In genomic region chr1:59346429-59346828, GRCh38 we compare ENCODE assay signal across 1 cellular context.
TF ChIP-seq lines count a peak whose summit lies in the region.

No MANE protein-coding gene starts in this region.

TF ChIP-seq in HepG2, 621 proteins besides CTCF, POLR2A, EP300 and RAD21 (continued from another document and continues in another):
- no peak for TF ChIP-seq ZNF646 (CRISPR knock-in tag; IDR thresholded peaks at IDR 0.05)
- TF ChIP-seq MXD3 (CRISPR knock-in tag; IDR thresholded peaks at IDR 0.05), result no peak
- no peak for TF ChIP-seq SMAD1 (CRISPR knock-in tag; IDR thresholded peaks at IDR 0.05; ENCODE audit: borderline replicate concordance, low read depth)
- 0 out of 2 replicates have a peak, but pooled peaks have one; percentile 31 for TF ChIP-seq SOX13 (IDR thresholded peaks at IDR 0.05)
- TF ChIP-seq SOX13 (CRISPR knock-in tag; conservative IDR thresholded peaks at IDR 0.05 in 1 of 2, IDR thresholded peaks at IDR 0.05 in 1 of 2), result peak in 1 of 2 experiments; percentile 78; a peak in 1 of 4 replicates
- TF ChIP-seq RORA (CRISPR knock-in tag; IDR thresholded peaks at IDR 0.05), result no peak
- TF ChIP-seq IRF1 (CRISPR knock-in tag; IDR thresholded peaks at IDR 0.05; ENCODE audit: low read depth), result no peak
- TF ChIP-seq PHF8 (CRISPR knock-in tag; IDR thresholded peaks at IDR 0.05), result no peak
- no peak for TF ChIP-seq LRRFIP1 (CRISPR knock-in tag; conservative IDR thresholded peaks at IDR 0.05)
- no peak; the same call in 1 of the 2 replicates for TF ChIP-seq HDAC1 (CRISPR knock-in tag; IDR thresholded peaks at IDR 0.05)
- TF ChIP-seq HDAC2 (CRISPR knock-in tag; IDR thresholded peaks at IDR 0.05), result no peak
- TF ChIP-seq SPEN (CRISPR knock-in tag; IDR thresholded peaks at IDR 0.05; ENCODE audit: low read depth), result no peak
- TF ChIP-seq ZNF343 (CRISPR knock-in tag; IDR thresholded peaks at IDR 0.05), result no peak
- no peak for TF ChIP-seq ZNF280B (CRISPR knock-in tag; IDR thresholded peaks at IDR 0.05; ENCODE audit: borderline replicate concordance)
- TF ChIP-seq SUZ12 (IDR thresholded peaks at IDR 0.05; ENCODE audit: low read depth, low read length), result no peak
- TF ChIP-seq CHD4 (IDR thresholded peaks at IDR 0.05; ENCODE audit: borderline replicate concordance, low read length), result no peak
- no peak for TF ChIP-seq MLX (CRISPR knock-in tag; IDR thresholded peaks at IDR 0.05)
- TF ChIP-seq NFE2L2 (IDR thresholded peaks at IDR 0.05; ENCODE audit: low read length), result no peak
- TF ChIP-seq ZNF660 (CRISPR knock-in tag; IDR thresholded peaks at IDR 0.05; ENCODE audit: borderline replicate concordance, low read depth), result no peak
- no peak for TF ChIP-seq KMT2A (CRISPR knock-in tag; IDR thresholded peaks at IDR 0.05)
- TF ChIP-seq ZFP91 (CRISPR knock-in tag; IDR thresholded peaks at IDR 0.05; ENCODE audit: borderline replicate concordance), result no peak
- no peak for TF ChIP-seq STAG1 (CRISPR knock-in tag; IDR thresholded peaks at IDR 0.05)
- no peak for TF ChIP-seq ZFP36 (IDR thresholded peaks at IDR 0.05; ENCODE audit: borderline replicate concordance, low read depth, low read length, partially characterized antibody)
- no peak for TF ChIP-seq GLMP (CRISPR knock-in tag; IDR thresholded peaks at IDR 0.05; ENCODE audit: borderline replicate concordance)
- TF ChIP-seq ONECUT2 (CRISPR knock-in tag; IDR thresholded peaks at IDR 0.05), result peak; percentile 49; the same call in 1 of the 2 replicates
- no peak for TF ChIP-seq FOXP1 (IDR thresholded peaks at IDR 0.05)
- peak; percentile 91 for TF ChIP-seq FOXP1 (CRISPR knock-in tag; IDR thresholded peaks at IDR 0.05)
- no peak for TF ChIP-seq CSRNP1 (CRISPR knock-in tag; IDR thresholded peaks at IDR 0.05)
- no peak for TF ChIP-seq ZNF460 (CRISPR knock-in tag; IDR thresholded peaks at IDR 0.05; ENCODE audit: borderline replicate concordance)
- no peak for TF ChIP-seq RCOR2 (CRISPR knock-in tag; IDR thresholded peaks at IDR 0.05)
- TF ChIP-seq RXRB (CRISPR knock-in tag; IDR thresholded peaks at IDR 0.05; ENCODE audit: borderline replicate concordance), result peak; percentile 75
- TF ChIP-seq ARNT2 (CRISPR knock-in tag; IDR thresholded peaks at IDR 0.05; ENCODE audit: low read depth), result no peak
- TF ChIP-seq ISL2 (CRISPR knock-in tag; IDR thresholded peaks at IDR 0.05), result 0 out of 2 replicates have a peak, but pooled peaks have one; percentile 42
- TF ChIP-seq ETS1 (CRISPR knock-in tag; IDR thresholded peaks at IDR 0.05), result no peak
- TF ChIP-seq ATF6 (CRISPR knock-in tag; conservative IDR thresholded peaks at IDR 0.05), result no peak
- TF ChIP-seq ZNF3 (CRISPR knock-in tag; IDR thresholded peaks at IDR 0.05), result no peak
- TF ChIP-seq ZNF205 (CRISPR knock-in tag; IDR thresholded peaks at IDR 0.05), result no peak
- TF ChIP-seq ZNF256 (CRISPR knock-in tag; conservative IDR thresholded peaks at IDR 0.05), result no peak
- no peak for TF ChIP-seq ATF7 (IDR thresholded peaks at IDR 0.05)
- TF ChIP-seq ATF7 (CRISPR knock-in tag; IDR thresholded peaks at IDR 0.05), result no peak
- peak; percentile 98 for TF ChIP-seq TBX3 (IDR thresholded peaks at IDR 0.05; ENCODE audit: borderline replicate concordance)
- no peak for TF ChIP-seq STAT5B (CRISPR knock-in tag; IDR thresholded peaks at IDR 0.05)
- TF ChIP-seq ZNF614 (CRISPR knock-in tag; IDR thresholded peaks at IDR 0.05; ENCODE audit: borderline replicate concordance), result no peak
